ENCODE assay signal across 1 cellular context in the genomic region with DNA sequence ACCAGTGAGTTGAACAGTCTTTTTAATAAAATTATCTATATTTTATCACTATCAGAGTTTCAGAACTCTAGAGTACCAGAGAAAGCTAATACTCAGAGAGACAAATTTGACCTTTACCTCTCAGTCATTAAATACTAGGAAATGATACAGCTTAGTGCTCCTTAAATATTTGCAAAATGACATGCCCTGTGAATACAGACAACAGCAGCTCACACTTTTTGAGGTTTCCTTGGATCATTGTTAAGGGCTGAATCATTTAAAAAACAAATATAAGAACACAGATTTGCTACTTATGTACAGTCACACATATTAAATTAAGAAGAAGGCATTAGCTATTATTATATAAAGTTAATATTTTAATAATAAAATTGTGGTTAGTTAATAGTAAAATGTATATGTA.
TF ChIP-seq lines count a peak whose summit lies in the region.

No MANE protein-coding gene starts in this region.

TF ChIP-seq in GM23338, 12 proteins besides CTCF, POLR2A, EP300 and RAD21 (continued from another document):
- TF ChIP-seq, protein P1, sequence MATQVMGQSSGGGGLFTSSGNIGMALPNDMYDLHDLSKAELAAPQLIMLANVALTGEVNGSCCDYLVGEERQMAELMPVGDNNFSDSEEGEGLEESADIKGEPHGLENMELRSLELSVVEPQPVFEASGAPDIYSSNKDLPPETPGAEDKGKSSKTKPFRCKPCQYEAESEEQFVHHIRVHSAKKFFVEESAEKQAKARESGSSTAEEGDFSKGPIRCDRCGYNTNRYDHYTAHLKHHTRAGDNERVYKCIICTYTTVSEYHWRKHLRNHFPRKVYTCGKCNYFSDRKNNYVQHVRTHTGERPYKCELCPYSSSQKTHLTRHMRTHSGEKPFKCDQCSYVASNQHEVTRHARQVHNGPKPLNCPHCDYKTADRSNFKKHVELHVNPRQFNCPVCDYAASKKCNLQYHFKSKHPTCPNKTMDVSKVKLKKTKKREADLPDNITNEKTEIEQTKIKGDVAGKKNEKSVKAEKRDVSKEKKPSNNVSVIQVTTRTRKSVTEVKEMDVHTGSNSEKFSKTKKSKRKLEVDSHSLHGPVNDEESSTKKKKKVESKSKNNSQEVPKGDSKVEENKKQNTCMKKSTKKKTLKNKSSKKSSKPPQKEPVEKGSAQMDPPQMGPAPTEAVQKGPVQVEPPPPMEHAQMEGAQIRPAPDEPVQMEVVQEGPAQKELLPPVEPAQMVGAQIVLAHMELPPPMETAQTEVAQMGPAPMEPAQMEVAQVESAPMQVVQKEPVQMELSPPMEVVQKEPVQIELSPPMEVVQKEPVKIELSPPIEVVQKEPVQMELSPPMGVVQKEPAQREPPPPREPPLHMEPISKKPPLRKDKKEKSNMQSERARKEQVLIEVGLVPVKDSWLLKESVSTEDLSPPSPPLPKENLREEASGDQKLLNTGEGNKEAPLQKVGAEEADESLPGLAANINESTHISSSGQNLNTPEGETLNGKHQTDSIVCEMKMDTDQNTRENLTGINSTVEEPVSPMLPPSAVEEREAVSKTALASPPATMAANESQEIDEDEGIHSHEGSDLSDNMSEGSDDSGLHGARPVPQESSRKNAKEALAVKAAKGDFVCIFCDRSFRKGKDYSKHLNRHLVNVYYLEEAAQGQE (IDR thresholded peaks at IDR 0.05; ENCODE audit: unreplicated experiment), result no peak
- TF ChIP-seq ZNF331 (CRISPR knock-in tag; IDR thresholded peaks at IDR 0.05; ENCODE audit: low read depth) (no peak), CREB1 (CRISPR knock-in tag; IDR thresholded peaks at IDR 0.05; ENCODE audit: low read depth) (no peak), EZH2 (IDR thresholded peaks at IDR 0.05; ENCODE audit: low read depth, unreplicated experiment) (no peak)
